ENCODE assay signal across 11 cellular contexts in genomic region chr3:72255191-72255590, GRCh38.
DNase-seq lines count a peak whose midpoint lies in the region; ATAC-seq, FAIRE-seq and TF ChIP-seq lines count a peak whose summit lies in the region.
"Had no signal": no experiment of that assay in that cellular context is flagged by ENCODE, and none has a peak within 500 bp of the region (broad histone marks: within the 10 kb centered on the region; RNA-seq: fewer than 3 reads in every experiment).

No MANE protein-coding gene starts in this region.

- DNase-seq in right lobe of liver = no peak
- DNase-seq in HepG2 (ENCODE audit: low spot score) = no peak
- DNase-seq in endodermal cell = peak; percentile 63
- peak in 2 of 3 donors; percentile 30 to 40 for DNase-seq in mucosa of descending colon
- no peak for DNase-seq in activated CD4-positive, alpha-beta memory T cell treated with anti-CD3 and anti-CD28 coated beads, Interleukin-2, amount 10 ng/mL, durations not matched to agents 7 days and 5 days
- DNase-seq in PC-3 = no peak
- no peak for DNase-seq in effector CD4-positive, alpha-beta T cell
- DNase-seq: KBM-7, T-helper 2 cell had no signal

- in situ Hi-C loops in HepG2 (cut with HindIII; ENCODE audit: extremely low pct_ligation_motif_present, low pct_unique_long_range_greater_than_20kb) = no loop called here

- POLR2A ChIA-PET in HepG2 (lab: Yijun Ruan, JAX) = no interaction called here
- POLR2A ChIA-PET in activated CD4-positive, alpha-beta memory T cell treated with anti-CD3 and anti-CD28 coated beads, Interleukin-2, amount 10 ng/mL, durations not matched to agents 7 days and 5 days (lab: Charles Lee) = no interaction called here
- POLR2A ChIA-PET in PC-3 (lab: Charles Lee; ENCODE audit: unreplicated experiment) = no interaction called here

- H3K79me2 ChIP-seq in HepG2 (ENCODE audit: insufficient read depth, low read length) (no peaks in the 10 kb centered on the region), PC-3 (ENCODE audit: low read length) (no peaks in the 10 kb centered on the region)

- BruUV-seq in HepG2 (replicated peaks; lab: Mats Ljungman, UMichigan) (no TSS peak), PC-3 (replicated peaks; lab: Mats Ljungman, UMichigan) (no TSS peak)

- TF ChIP-seq POLR2A in right lobe of liver (IDR thresholded peaks at IDR 0.05) (no peak), HepG2 (IDR thresholded peaks at IDR 0.05; ENCODE audit: insufficient read depth in 1 of 2, low read depth in 2 of 2, low read length in 2 of 2) (no peak)

- TF ChIP-seq CTCF in right lobe of liver (IDR thresholded peaks at IDR 0.05) (no peak), HepG2 (CRISPR knock-in tag; IDR thresholded peaks at IDR 0.05) (no peak), endodermal cell (conservative IDR thresholded peaks at IDR 0.05) (no peak), mucosa of descending colon (IDR thresholded peaks at IDR 0.05) (no peak), PC-3 (conservative IDR thresholded peaks at IDR 0.05; ENCODE audit: low read depth, low read length) (no peak)

- no peaks in the 10 kb centered on the region for H3K27me3 ChIP-seq in right lobe of liver
- 0 out of 5 replicates have a peak, but pooled peaks cover 2 to 4% of the 10 kb centered on the region in 2 experiments for H3K27me3 ChIP-seq in HepG2 (ENCODE audit: control insufficient read depth in 1 of 2, insufficient read depth in 2 of 2, low read length in 2 of 2)
- H3K27me3 ChIP-seq in endodermal cell (ENCODE audit: control insufficient read depth, insufficient read depth, low read length, poor library complexity, severe bottlenecking) = peaks cover 13% of the 10 kb centered on the region
- peaks cover 42% of the 10 kb centered on the region for H3K27me3 ChIP-seq in PC-3 (ENCODE audit: low read length)
- H3K27me3 ChIP-seq: neutrophil had no signal

- H3K4me3 ChIP-seq in right lobe of liver (no peak overlapping the region), HepG2 (replicated peaks in 1 of 3; ENCODE audit: insufficient read depth in 1 of 3, low read depth in 2 of 3, low read length in 3 of 3) (no peak overlapping the region), endodermal cell (ENCODE audit: low read length) (no peak overlapping the region), mucosa of descending colon (no peak overlapping the region), PC-3 (ENCODE audit: low read length) (no peak overlapping the region)

- peaks cover 0 to 27% (median 6%) of the 10 kb centered on the region in 4 donors for H3K4me1 ChIP-seq in right lobe of liver
- H3K4me1 ChIP-seq in HepG2 (ENCODE audit: insufficient read depth, low read length) = no peaks in the 10 kb centered on the region
- no peaks in the 10 kb centered on the region for H3K4me1 ChIP-seq in endodermal cell (ENCODE audit: control insufficient read depth, insufficient read depth, low read length)
- H3K4me1 ChIP-seq in mucosa of descending colon (ENCODE audit: low read depth) = peaks cover 17% of the 10 kb centered on the region
- 0 out of 2 replicates have a peak, but pooled peaks cover 4% of the 10 kb centered on the region for H3K4me1 ChIP-seq in PC-3 (ENCODE audit: insufficient read depth, low read length)

- no peaks in the 10 kb centered on the region for H3K9me2 ChIP-seq in PC-3 (replicated peaks; ENCODE audit: low read length)

- TF ChIP-seq RAD21 in HepG2 (CRISPR knock-in tag; IDR thresholded peaks at IDR 0.05) = no peak

- ATAC-seq in right lobe of liver (peak; percentile 62 to 73 (median 72)), HepG2 (no peak), mucosa of descending colon (peak; percentile 62), PC-3 (no peak), GM19328 (IDR thresholded peaks at IDR 0.05; ENCODE audit: unreplicated experiment) (no peak)

- no peak overlapping the region for H3K4me2 ChIP-seq in HepG2 (ENCODE audit: low read depth, low read length)
- H3K4me2 ChIP-seq in PC-3 (ENCODE audit: low read length) = no peak overlapping the region

- no peaks in the 10 kb centered on the region for H4K20me1 ChIP-seq in HepG2 (ENCODE audit: insufficient read depth, low read length)
- no peaks in the 10 kb centered on the region for H4K20me1 ChIP-seq in PC-3 (ENCODE audit: low read length)

- no peaks in the 10 kb centered on the region for H3K9me3 Mint-ChIP-seq in endodermal cell
- peaks cover 4% of the 10 kb centered on the region for H3K9me3 Mint-ChIP-seq in activated CD4-positive, alpha-beta memory T cell treated with anti-CD3 and anti-CD28 coated beads, Interleukin-2, amount 10 ng/mL, durations not matched to agents 7 days and 5 days

- CTCF ChIA-PET in HepG2 (lab: Yijun Ruan, JAX; ENCODE audit: low intra/inter-chr PET ratio, low total read pairs) (no interaction called here), PC-3 (lab: Charles Lee) (no interaction called here)
- CTCF ChIA-PET in activated CD4-positive, alpha-beta memory T cell treated with anti-CD3 and anti-CD28 coated beads, Interleukin-2, amount 10 ng/mL, durations not matched to agents 7 days and 5 days (lab: Charles Lee) = no interaction called here

- peaks cover 12% of the 10 kb centered on the region for H3K4me1 Mint-ChIP-seq in endodermal cell
- H3K4me1 Mint-ChIP-seq in activated CD4-positive, alpha-beta memory T cell treated with anti-CD3 and anti-CD28 coated beads, Interleukin-2, amount 10 ng/mL, durations not matched to agents 7 days and 5 days = peaks cover 18% of the 10 kb centered on the region

- intact Hi-C loops in right lobe of liver (cut with DNase I) (no loop called here), HepG2 (cut with micrococcal nuclease; ENCODE audit: unreplicated experiment) (no loop called here), mucosa of descending colon (cut with DNase I, micrococcal nuclease) (no loop called here), PC-3 (cut with micrococcal nuclease) (no loop called here)

- 17% methylated on average over 2 of the region's 2 CpGs for WGBS in right lobe of liver (ENCODE audit: insufficient coverage, low coverage, low lambda C conversion rate, missing lambda C conversion rate)
- 0% methylated on average over 2 of the region's 2 CpGs for WGBS in HepG2 (ENCODE audit: low lambda C conversion rate)
- 0 to 41% methylated on average over 1 to 2 of the region's 2 CpGs for WGBS in endodermal cell (ENCODE audit: insufficient coverage in 1 of 2, insufficient read length in 1 of 2), 2 experiments

- no peak overlapping the region for H2AFZ ChIP-seq in HepG2 (ENCODE audit: low read length)
- H2AFZ ChIP-seq in PC-3 (ENCODE audit: low read length) = no peak overlapping the region

- no peak overlapping the region for H3K4me3 Mint-ChIP-seq in endodermal cell
- no peak overlapping the region for H3K4me3 Mint-ChIP-seq in activated CD4-positive, alpha-beta memory T cell treated with anti-CD3 and anti-CD28 coated beads, Interleukin-2, amount 10 ng/mL, durations not matched to agents 7 days and 5 days

- H3K36me3 Mint-ChIP-seq in endodermal cell (ENCODE audit: low read depth) = no peaks in the 10 kb centered on the region
- peaks cover 3% of the 10 kb centered on the region for H3K36me3 Mint-ChIP-seq in activated CD4-positive, alpha-beta memory T cell treated with anti-CD3 and anti-CD28 coated beads, Interleukin-2, amount 10 ng/mL, durations not matched to agents 7 days and 5 days (ENCODE audit: low read depth)

- FAIRE-seq in HepG2 (lab: Jason Lieb, UNC) = no peak

- no peaks in the 10 kb centered on the region for H3K9me3 ChIP-seq in right lobe of liver
- H3K9me3 ChIP-seq in HepG2 (ENCODE audit: low read length) = no peaks in the 10 kb centered on the region
- no peaks in the 10 kb centered on the region for H3K9me3 ChIP-seq in endodermal cell (ENCODE audit: control insufficient read depth, low read length)
- H3K9me3 ChIP-seq in mucosa of descending colon = no peaks in the 10 kb centered on the region
- no peaks in the 10 kb centered on the region for H3K9me3 ChIP-seq in PC-3 (ENCODE audit: low read length)
- H3K9me3 ChIP-seq: neutrophil had no signal

- H3K9ac ChIP-seq in HepG2 (ENCODE audit: insufficient read depth, low read depth, low read length) (no peak overlapping the region), endodermal cell (ENCODE audit: extremely low read depth, low read length, poor library complexity, severe bottlenecking) (no peak overlapping the region), PC-3 (ENCODE audit: low read length) (no peak overlapping the region)

- no peaks in the 10 kb centered on the region for H3F3A ChIP-seq in PC-3 (ENCODE audit: low read length, unreplicated experiment)

- H3K27me3 Mint-ChIP-seq in endodermal cell (ENCODE audit: insufficient read depth) = peaks cover 16% of the 10 kb centered on the region
- peaks cover 15% of the 10 kb centered on the region for H3K27me3 Mint-ChIP-seq in activated CD4-positive, alpha-beta memory T cell treated with anti-CD3 and anti-CD28 coated beads, Interleukin-2, amount 10 ng/mL, durations not matched to agents 7 days and 5 days

- peak overlapping the region in 1 of 3 donors; percentile 21 for H3K27ac ChIP-seq in right lobe of liver
- H3K27ac ChIP-seq in HepG2 (ENCODE audit: extremely low read length, insufficient read depth, low read length) = no peak overlapping the region
- peak overlapping the region; percentile 80 for H3K27ac ChIP-seq in endodermal cell (ENCODE audit: low read depth, low read length)
- H3K27ac ChIP-seq in PC-3 (ENCODE audit: low read length) = no peak overlapping the region
- H3K27ac ChIP-seq: neutrophil had no signal

- TF ChIP-seq EP300 in HepG2 (IDR thresholded peaks at IDR 0.05; ENCODE audit: low read depth in 2 of 2, low read length in 2 of 2) = no peak
- no peak for TF ChIP-seq EP300 in HepG2 (CRISPR knock-in tag; IDR thresholded peaks at IDR 0.05; ENCODE audit: borderline replicate concordance)

- H3K27ac Mint-ChIP-seq in endodermal cell = no peak overlapping the region
- no peak overlapping the region for H3K27ac Mint-ChIP-seq in activated CD4-positive, alpha-beta memory T cell treated with anti-CD3 and anti-CD28 coated beads, Interleukin-2, amount 10 ng/mL, durations not matched to agents 7 days and 5 days

- H3K36me3 ChIP-seq in right lobe of liver (no peaks in the 10 kb centered on the region), HepG2 (replicated peaks in 1 of 2; ENCODE audit: control insufficient read depth in 1 of 2, insufficient read depth in 2 of 2, low read length in 2 of 2) (no peaks in the 10 kb centered on the region), endodermal cell (ENCODE audit: control insufficient read depth, insufficient read depth, low read length) (no peaks in the 10 kb centered on the region), mucosa of descending colon (ENCODE audit: low read depth) (no peaks in the 10 kb centered on the region), PC-3 (ENCODE audit: low read depth, low read length) (no peaks in the 10 kb centered on the region)
- H3K36me3 ChIP-seq: neutrophil had no signal

TF ChIP-seq in HepG2, 621 proteins besides CTCF, POLR2A, EP300 and RAD21:
- TF ChIP-seq HNF4G (IDR thresholded peaks at IDR 0.05; ENCODE audit: borderline replicate concordance, low read depth, low read length) = no peak
- TF ChIP-seq HNF4G (CRISPR knock-in tag; IDR thresholded peaks at IDR 0.05; ENCODE audit: borderline replicate concordance, low read depth) = no peak
- no peak for TF ChIP-seq MAX (IDR thresholded peaks at IDR 0.05)
- no peak for TF ChIP-seq ZNF138 (CRISPR knock-in tag; IDR thresholded peaks at IDR 0.05; ENCODE audit: low read depth)
TF ChIP-seq in HepG2: peak in this region for 0.

Comparison
In these comparisons a context has a peak if more than half of its experiments do, and no peak if none do; other contexts are left out.
1. ATAC-seq: peak in right lobe of liver (4 of 4) and mucosa of descending colon (single experiment); none in HepG2 (single experiment), PC-3 (single experiment) and GM19328 (single experiment).
2. DNase-seq: peak in endodermal cell (single experiment) and mucosa of descending colon (2 of 3); none in right lobe of liver (0 of 3), HepG2 (single experiment), activated CD4-positive, alpha-beta memory T cell treated with anti-CD3 and anti-CD28 coated beads, Interleukin-2, amount 10 ng/mL, durations not matched to agents 7 days and 5 days (single experiment), PC-3 (single experiment) and effector CD4-positive, alpha-beta T cell (single experiment).